2 cellular contexts compared by ENCODE assay signal in the genomic region with DNA sequence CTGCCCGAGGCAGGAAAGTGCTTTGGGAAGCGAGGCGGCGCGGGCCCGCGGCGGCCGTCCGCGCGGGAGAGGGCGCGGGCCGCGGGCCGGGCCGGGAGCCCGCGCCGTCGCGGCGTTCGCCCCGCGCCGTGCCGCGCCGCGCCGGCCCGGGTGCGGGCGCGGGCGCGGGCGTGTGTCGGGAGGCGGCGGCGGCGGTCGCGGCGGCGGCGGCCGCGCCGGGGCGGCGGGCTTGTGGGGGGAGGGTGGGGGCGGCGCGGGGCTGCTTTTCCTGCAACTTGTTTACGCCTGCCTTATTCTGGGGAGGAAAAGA.
TF ChIP-seq lines count a peak whose summit lies in the region.

No MANE protein-coding gene starts in this region.

TF ChIP-seq in SK-N-SH, 30 proteins besides CTCF, POLR2A, EP300 and RAD21 (continued from another document):
- TF ChIP-seq ZBTB33 (IDR thresholded peaks at IDR 0.05; ENCODE audit: borderline replicate concordance, low read depth) = no peak
- TF ChIP-seq, protein P1, sequence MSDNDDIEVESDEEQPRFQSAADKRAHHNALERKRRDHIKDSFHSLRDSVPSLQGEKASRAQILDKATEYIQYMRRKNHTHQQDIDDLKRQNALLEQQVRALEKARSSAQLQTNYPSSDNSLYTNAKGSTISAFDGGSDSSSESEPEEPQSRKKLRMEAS (IDR thresholded peaks at IDR 0.05; ENCODE audit: low read depth) = no peak
- no peak for TF ChIP-seq POLR2AphosphoS5 (IDR thresholded peaks at IDR 0.05; ENCODE audit: low read depth, low read length)
- TF ChIP-seq CHD2 (IDR thresholded peaks at IDR 0.05; ENCODE audit: low read length, partially characterized antibody) = no peak
- no peak for TF ChIP-seq IRF3 (IDR thresholded peaks at IDR 0.05; ENCODE audit: low read depth, low read length)
- no peak for TF ChIP-seq SMC3 (IDR thresholded peaks at IDR 0.05; ENCODE audit: low read depth, low read length)
- TF ChIP-seq RCOR1 (IDR thresholded peaks at IDR 0.05; ENCODE audit: low read length) = no peak
- TF ChIP-seq YY1 (IDR thresholded peaks at IDR 0.05; ENCODE audit: low read depth) = no peak
- TF ChIP-seq TCF12 (IDR thresholded peaks at IDR 0.05) = no peak
- no peak for TF ChIP-seq FOXM1 (IDR thresholded peaks at IDR 0.05; ENCODE audit: low read depth)
- no peak for TF ChIP-seq MEF2A (IDR thresholded peaks at IDR 0.05; ENCODE audit: borderline replicate concordance, low read depth)
- no peak for TF ChIP-seq SIN3A (IDR thresholded peaks at IDR 0.05; ENCODE audit: borderline replicate concordance, low read depth, low read length)
- TF ChIP-seq RXRA (IDR thresholded peaks at IDR 0.05; ENCODE audit: borderline replicate concordance, low read depth) = no peak
- TF ChIP-seq TAF1 (IDR thresholded peaks at IDR 0.05; ENCODE audit: borderline replicate concordance, low read depth, low read length) = no peak
- TF ChIP-seq ELF1 (IDR thresholded peaks at IDR 0.05) = no peak
- TF ChIP-seq GATA2 (CRISPR knock-in tag; IDR thresholded peaks at IDR 0.05) = no peak

TF ChIP-seq in SK-N-SH treated with all-trans-retinoic acid at 6 μM for 48 hours, 23 proteins besides CTCF, POLR2A, EP300 and RAD21 (continued from another document):
- no peak for TF ChIP-seq POU6F1 (CRISPR knock-in tag; IDR thresholded peaks at IDR 0.05; ENCODE audit: borderline replicate concordance, low read depth)
- TF ChIP-seq TOX (CRISPR knock-in tag; IDR thresholded peaks at IDR 0.05; ENCODE audit: borderline replicate concordance) = no peak
- no peak for TF ChIP-seq BACH2 (CRISPR knock-in tag; IDR thresholded peaks at IDR 0.05; ENCODE audit: borderline replicate concordance)
- TF ChIP-seq, protein P2, sequence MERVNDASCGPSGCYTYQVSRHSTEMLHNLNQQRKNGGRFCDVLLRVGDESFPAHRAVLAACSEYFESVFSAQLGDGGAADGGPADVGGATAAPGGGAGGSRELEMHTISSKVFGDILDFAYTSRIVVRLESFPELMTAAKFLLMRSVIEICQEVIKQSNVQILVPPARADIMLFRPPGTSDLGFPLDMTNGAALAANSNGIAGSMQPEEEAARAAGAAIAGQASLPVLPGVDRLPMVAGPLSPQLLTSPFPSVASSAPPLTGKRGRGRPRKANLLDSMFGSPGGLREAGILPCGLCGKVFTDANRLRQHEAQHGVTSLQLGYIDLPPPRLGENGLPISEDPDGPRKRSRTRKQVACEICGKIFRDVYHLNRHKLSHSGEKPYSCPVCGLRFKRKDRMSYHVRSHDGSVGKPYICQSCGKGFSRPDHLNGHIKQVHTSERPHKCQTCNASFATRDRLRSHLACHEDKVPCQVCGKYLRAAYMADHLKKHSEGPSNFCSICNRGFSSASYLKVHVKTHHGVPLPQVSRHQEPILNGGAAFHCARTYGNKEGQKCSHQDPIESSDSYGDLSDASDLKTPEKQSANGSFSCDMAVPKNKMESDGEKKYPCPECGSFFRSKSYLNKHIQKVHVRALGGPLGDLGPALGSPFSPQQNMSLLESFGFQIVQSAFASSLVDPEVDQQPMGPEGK (CRISPR knock-in tag; IDR thresholded peaks at IDR 0.05; ENCODE audit: borderline replicate concordance) = no peak
- no peak for TF ChIP-seq PPARA (CRISPR knock-in tag; IDR thresholded peaks at IDR 0.05; ENCODE audit: borderline replicate concordance)
- TF ChIP-seq CREB5 (CRISPR knock-in tag; IDR thresholded peaks at IDR 0.05; ENCODE audit: low read depth) = no peak
- TF ChIP-seq ZNF70 (CRISPR knock-in tag; IDR thresholded peaks at IDR 0.05) = no peak
- no peak for TF ChIP-seq CSDC2 (CRISPR knock-in tag; IDR thresholded peaks at IDR 0.05)
- TF ChIP-seq OSR1 (CRISPR knock-in tag; IDR thresholded peaks at IDR 0.05) = no peak
- no peak for TF ChIP-seq ARNTL (CRISPR knock-in tag; IDR thresholded peaks at IDR 0.05; ENCODE audit: borderline replicate concordance, low read depth)
- TF ChIP-seq SNAI2 (CRISPR knock-in tag; IDR thresholded peaks at IDR 0.05) = no peak
